Comparison of ENCODE assay signal across 8 cellular contexts in genomic region chr16:74709477-74709877, GRCh38. TPM values are rescaled to one million over a fixed set of nuclear protein-coding genes. Genes with fewer than 3 reads are reported as not detected.
DNase-seq lines count a peak whose midpoint lies in the region; ATAC-seq and TF ChIP-seq lines count a peak whose summit lies in the region.

No MANE protein-coding gene starts in this region.

- H3K27me3 ChIP-seq in right atrium auricular region: no peaks in the 10 kb centered on the region

- intact Hi-C loops in sciatic nerve (cut with DNase I): no loop called here

- H3K36me3 ChIP-seq in right atrium auricular region: no peaks in the 10 kb centered on the region

- no peaks in the 10 kb centered on the region for H3K9me3 ChIP-seq in right atrium auricular region

- peak; percentile 58 for DNase-seq in NCI-H1694 treated with DMSO at 0.1 percent for 48 hours (lab: John Stamatoyannopoulos, UW)
- peak; percentile 81 for DNase-seq in T-helper 9 cell
- DNase-seq in amygdala (lab: John Stamatoyannopoulos, UW): peak in 55 of 56 donors; percentile 33 to 91 (median 73)
- DNase-seq in right atrium auricular region (ENCODE audit: low spot score): peak; percentile 82
- peak; percentile 90 for DNase-seq in sciatic nerve (ENCODE audit: low spot score)
- DNase-seq in cortex of kidney (lab: John Stamatoyannopoulos, UW): no peak

- TF ChIP-seq CTCF in GM12875 (IDR thresholded peaks at IDR 0.05; ENCODE audit: borderline replicate concordance, insufficient read depth, low read depth, low read length): peak; percentile 82
- TF ChIP-seq CTCF in right atrium auricular region (IDR thresholded peaks at IDR 0.05): peak; percentile 87 to 97

- no peak overlapping the region for H3K27ac ChIP-seq in right atrium auricular region

- H3K4me3 ChIP-seq in GM12875 (ENCODE audit: low read depth, low read length) (no peak overlapping the region), right atrium auricular region (no peak overlapping the region)

- peak; percentile 90 for ATAC-seq in HG02759 (IDR thresholded peaks at IDR 0.05; ENCODE audit: unreplicated experiment)
- ATAC-seq in sciatic nerve: peak; percentile 94

- H3K4me1 ChIP-seq in right atrium auricular region: no peaks in the 10 kb centered on the region

RNA-seq across cellular contexts. Expression of gene MLKL, which starts 8.8 kb away (rescaled TPM):
- 1 to 10 TPM; 4.3 to 6.2 TPM for total RNA-seq in right atrium auricular region
- 19.4 TPM for total RNA-seq in sciatic nerve

RNA-seq across cellular contexts. Expression of gene RFWD3, which starts 42.8 kb away (rescaled TPM):
- total RNA-seq in right atrium auricular region (1 to 10 TPM; 2.9 to 9.7 TPM), sciatic nerve (18.4 TPM)
